Comparison of ENCODE assay signal across 1 cellular context in genomic region chr2:36393738-36394256, GRCh38.
TF ChIP-seq lines count a peak whose summit lies in the region.

No MANE protein-coding gene starts in this region.

TF ChIP-seq in endothelial cell of umbilical vein, 7 proteins besides CTCF, POLR2A, EP300 and RAD21:
- TF ChIP-seq JUN (IDR thresholded peaks at IDR 0.05; ENCODE audit: borderline replicate concordance, insufficient read depth, insufficient read length, low read depth): no peak
- TF ChIP-seq MYC (IDR thresholded peaks at IDR 0.05; ENCODE audit: low read depth, low read length): no peak
- peak; percentile 36 for TF ChIP-seq POLR2AphosphoS5 (IDR thresholded peaks at IDR 0.05; ENCODE audit: insufficient read depth, low read depth, low read length)
